Comparison of ENCODE assay signal across 14 cellular contexts in genomic region chr11:92087916-92088537, GRCh38.
A peak's percentile ranks its signal among the peaks of the same experiment; 100 is the strongest.
DNase-seq lines count a peak whose midpoint lies in the region; ATAC-seq and TF ChIP-seq lines count a peak whose summit lies in the region.
"Had no signal": no experiment of that assay in that cellular context is flagged by ENCODE, and none has a peak within 500 bp of the region (broad histone marks: within the 10 kb centered on the region; RNA-seq: fewer than 3 reads in every experiment).

No MANE protein-coding gene starts in this region.

- no peak overlapping the region for H3K4me3 Mint-ChIP-seq in GM23338
- H3K4me3 Mint-ChIP-seq in nephron = no peak overlapping the region
- H3K4me3 Mint-ChIP-seq: CD14-positive monocyte; CD8-positive, alpha-beta T cell; H9; IgD-negative memory B cell had no signal

- H2AFZ ChIP-seq in GM23338 = peak overlapping the region; percentile 34; the same call in 1 of the 2 replicates
- H2AFZ ChIP-seq: GM23248 had no signal

- DNase-seq in GM23338 (ENCODE audit: low spot score) = no peak
- no peak for DNase-seq in DMS153 (lab: John Stamatoyannopoulos, UW)
- DNase-seq in NCI-H2081 treated with DMSO at 0.1 percent for 48 hours (lab: John Stamatoyannopoulos, UW) = no peak
- DNase-seq: CD8-positive, alpha-beta T cell; COR-L47; GF-D8; GM23248; H9 had no signal

- no peaks in the 10 kb centered on the region for H3K9me2 ChIP-seq in GM23338 (ENCODE audit: insufficient read depth)

- H3K36me3 Mint-ChIP-seq in GM23338 (ENCODE audit: low read depth) (peaks cover 2% of the 10 kb centered on the region; the same call in 1 of the 3 replicates), nephron (ENCODE audit: low read depth) (no peaks in the 10 kb centered on the region)
- H3K36me3 Mint-ChIP-seq: CD14-positive monocyte; CD8-positive, alpha-beta T cell had no signal

- no peaks in the 10 kb centered on the region for H3F3A ChIP-seq in GM23338 (replicated peaks; ENCODE audit: low read depth)

- H3K27me3 Mint-ChIP-seq in GM23338 (ENCODE audit: insufficient read depth, low read depth, poor library complexity) = no peaks in the 10 kb centered on the region
- H3K27me3 Mint-ChIP-seq in nephron (ENCODE audit: low read depth) = no peaks in the 10 kb centered on the region
- H3K27me3 Mint-ChIP-seq: IgD-negative memory B cell had no signal

- no peak for ATAC-seq in GM23338
- no peak for ATAC-seq in HG02840 (IDR thresholded peaks at IDR 0.05; ENCODE audit: low FRiP score, unreplicated experiment)
- no peak for ATAC-seq in GM18520 (IDR thresholded peaks at IDR 0.05; ENCODE audit: unreplicated experiment)
- ATAC-seq: CD8-positive, alpha-beta T cell had no signal

- H3K36me3 ChIP-seq in GM23338 (ENCODE audit: insufficient read depth) = no peaks in the 10 kb centered on the region

- H3K27ac Mint-ChIP-seq in GM23338 (no peak overlapping the region), nephron (peak overlapping the region in 2 of 3 experiments; percentile 13 to 57)
- H3K27ac Mint-ChIP-seq: CD8-positive, alpha-beta T cell; H9; IgD-negative memory B cell had no signal

- H3K27ac ChIP-seq in GM23338 (ENCODE audit: low read depth) (no peak overlapping the region), cingulate gyrus (ENCODE audit: low read depth, low read length) (peak overlapping the region; percentile 39)
- H3K27ac ChIP-seq: GM23248 had no signal

- no peaks in the 10 kb centered on the region for H3K4me1 ChIP-seq in GM23338 (ENCODE audit: insufficient read depth)

- no peak overlapping the region for H3K4me3 ChIP-seq in GM23338
- H3K4me3 ChIP-seq: GM23248 had no signal

- H3K4me2 ChIP-seq in GM23338 = no peak overlapping the region

- TF ChIP-seq CTCF in GM23338 (conservative IDR thresholded peaks at IDR 0.05; ENCODE audit: low read depth in 2 of 2) (no peak), nephron (IDR thresholded peaks at IDR 0.05; ENCODE audit: unreplicated experiment in 3 of 3) (no peak)

- no peaks in the 10 kb centered on the region for H4K20me1 ChIP-seq in GM23338 (replicated peaks; ENCODE audit: insufficient read depth)

- no peaks in the 10 kb centered on the region for H3K79me2 ChIP-seq in GM23338 (replicated peaks; ENCODE audit: insufficient read depth)

- H3K9me3 Mint-ChIP-seq in GM23338 (peaks cover 5% of the 10 kb centered on the region; the same call in 2 of the 3 replicates), nephron (peaks cover 4% of the 10 kb centered on the region)

- H3K27me3 ChIP-seq in GM23338 (ENCODE audit: insufficient read depth) = no peaks in the 10 kb centered on the region

- H3K4me1 Mint-ChIP-seq in GM23338 = no peaks in the 10 kb centered on the region
- H3K4me1 Mint-ChIP-seq in nephron = peaks cover 6% of the 10 kb centered on the region
- H3K4me1 Mint-ChIP-seq: CD14-positive monocyte, H9 had no signal

TF ChIP-seq in GM23338, 12 proteins besides CTCF, POLR2A, EP300 and RAD21 (continues in another document):
- TF ChIP-seq ZNF331 (CRISPR knock-in tag; IDR thresholded peaks at IDR 0.05; ENCODE audit: low read depth) (no peak), REST (IDR thresholded peaks at IDR 0.05; ENCODE audit: unreplicated experiment) (no peak), ZNF114 (CRISPR knock-in tag; IDR thresholded peaks at IDR 0.05) (no peak), POLR2AphosphoS5 (IDR thresholded peaks at IDR 0.05; ENCODE audit: low read depth) (no peak), JUNB (IDR thresholded peaks at IDR 0.05; ENCODE audit: unreplicated experiment) (no peak), EZH2phosphoT487 (IDR thresholded peaks at IDR 0.05; ENCODE audit: unreplicated experiment) (no peak)
- TF ChIP-seq, protein P1, sequence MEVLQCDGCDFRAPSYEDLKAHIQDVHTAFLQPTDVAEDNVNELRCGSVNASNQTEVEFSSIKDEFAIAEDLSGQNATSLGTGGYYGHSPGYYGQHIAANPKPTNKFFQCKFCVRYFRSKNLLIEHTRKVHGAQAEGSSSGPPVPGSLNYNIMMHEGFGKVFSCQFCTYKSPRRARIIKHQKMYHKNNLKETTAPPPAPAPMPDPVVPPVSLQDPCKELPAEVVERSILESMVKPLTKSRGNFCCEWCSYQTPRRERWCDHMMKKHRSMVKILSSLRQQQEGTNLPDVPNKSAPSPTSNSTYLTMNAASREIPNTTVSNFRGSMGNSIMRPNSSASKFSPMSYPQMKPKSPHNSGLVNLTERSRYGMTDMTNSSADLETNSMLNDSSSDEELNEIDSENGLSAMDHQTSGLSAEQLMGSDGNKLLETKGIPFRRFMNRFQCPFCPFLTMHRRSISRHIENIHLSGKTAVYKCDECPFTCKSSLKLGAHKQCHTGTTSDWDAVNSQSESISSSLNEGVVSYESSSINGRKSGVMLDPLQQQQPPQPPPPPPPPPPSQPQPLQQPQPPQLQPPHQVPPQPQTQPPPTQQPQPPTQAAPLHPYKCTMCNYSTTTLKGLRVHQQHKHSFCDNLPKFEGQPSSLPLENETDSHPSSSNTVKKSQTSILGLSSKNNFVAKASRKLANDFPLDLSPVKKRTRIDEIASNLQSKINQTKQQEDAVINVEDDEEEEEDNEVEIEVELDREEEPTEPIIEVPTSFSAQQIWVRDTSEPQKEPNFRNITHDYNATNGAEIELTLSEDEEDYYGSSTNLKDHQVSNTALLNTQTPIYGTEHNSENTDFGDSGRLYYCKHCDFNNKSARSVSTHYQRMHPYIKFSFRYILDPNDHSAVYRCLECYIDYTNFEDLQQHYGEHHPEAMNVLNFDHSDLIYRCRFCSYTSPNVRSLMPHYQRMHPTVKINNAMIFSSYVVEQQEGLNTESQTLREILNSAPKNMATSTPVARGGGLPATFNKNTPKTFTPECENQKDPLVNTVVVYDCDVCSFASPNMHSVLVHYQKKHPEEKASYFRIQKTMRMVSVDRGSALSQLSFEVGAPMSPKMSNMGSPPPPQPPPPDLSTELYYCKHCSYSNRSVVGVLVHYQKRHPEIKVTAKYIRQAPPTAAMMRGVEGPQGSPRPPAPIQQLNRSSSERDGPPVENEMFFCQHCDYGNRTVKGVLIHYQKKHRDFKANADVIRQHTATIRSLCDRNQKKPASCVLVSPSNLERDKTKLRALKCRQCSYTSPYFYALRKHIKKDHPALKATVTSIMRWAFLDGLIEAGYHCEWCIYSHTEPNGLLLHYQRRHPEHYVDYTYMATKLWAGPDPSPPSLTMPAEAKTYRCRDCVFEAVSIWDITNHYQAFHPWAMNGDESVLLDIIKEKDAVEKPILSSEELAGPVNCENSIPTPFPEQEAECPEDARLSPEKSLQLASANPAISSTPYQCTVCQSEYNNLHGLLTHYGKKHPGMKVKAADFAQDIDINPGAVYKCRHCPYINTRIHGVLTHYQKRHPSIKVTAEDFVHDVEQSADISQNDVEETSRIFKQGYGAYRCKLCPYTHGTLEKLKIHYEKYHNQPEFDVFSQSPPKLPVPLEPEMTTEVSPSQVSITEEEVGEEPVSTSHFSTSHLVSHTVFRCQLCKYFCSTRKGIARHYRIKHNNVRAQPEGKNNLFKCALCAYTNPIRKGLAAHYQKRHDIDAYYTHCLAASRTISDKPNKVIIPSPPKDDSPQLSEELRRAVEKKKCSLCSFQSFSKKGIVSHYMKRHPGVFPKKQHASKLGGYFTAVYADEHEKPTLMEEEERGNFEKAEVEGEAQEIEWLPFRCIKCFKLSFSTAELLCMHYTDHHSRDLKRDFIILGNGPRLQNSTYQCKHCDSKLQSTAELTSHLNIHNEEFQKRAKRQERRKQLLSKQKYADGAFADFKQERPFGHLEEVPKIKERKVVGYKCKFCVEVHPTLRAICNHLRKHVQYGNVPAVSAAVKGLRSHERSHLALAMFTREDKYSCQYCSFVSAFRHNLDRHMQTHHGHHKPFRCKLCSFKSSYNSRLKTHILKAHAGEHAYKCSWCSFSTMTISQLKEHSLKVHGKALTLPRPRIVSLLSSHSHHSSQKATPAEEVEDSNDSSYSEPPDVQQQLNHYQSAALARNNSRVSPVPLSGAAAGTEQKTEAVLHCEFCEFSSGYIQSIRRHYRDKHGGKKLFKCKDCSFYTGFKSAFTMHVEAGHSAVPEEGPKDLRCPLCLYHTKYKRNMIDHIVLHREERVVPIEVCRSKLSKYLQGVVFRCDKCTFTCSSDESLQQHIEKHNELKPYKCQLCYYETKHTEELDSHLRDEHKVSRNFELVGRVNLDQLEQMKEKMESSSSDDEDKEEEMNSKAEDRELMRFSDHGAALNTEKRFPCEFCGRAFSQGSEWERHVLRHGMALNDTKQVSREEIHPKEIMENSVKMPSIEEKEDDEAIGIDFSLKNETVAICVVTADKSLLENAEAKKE (CRISPR knock-in tag; IDR thresholded peaks at IDR 0.05) = no peak
- TF ChIP-seq, protein P2, sequence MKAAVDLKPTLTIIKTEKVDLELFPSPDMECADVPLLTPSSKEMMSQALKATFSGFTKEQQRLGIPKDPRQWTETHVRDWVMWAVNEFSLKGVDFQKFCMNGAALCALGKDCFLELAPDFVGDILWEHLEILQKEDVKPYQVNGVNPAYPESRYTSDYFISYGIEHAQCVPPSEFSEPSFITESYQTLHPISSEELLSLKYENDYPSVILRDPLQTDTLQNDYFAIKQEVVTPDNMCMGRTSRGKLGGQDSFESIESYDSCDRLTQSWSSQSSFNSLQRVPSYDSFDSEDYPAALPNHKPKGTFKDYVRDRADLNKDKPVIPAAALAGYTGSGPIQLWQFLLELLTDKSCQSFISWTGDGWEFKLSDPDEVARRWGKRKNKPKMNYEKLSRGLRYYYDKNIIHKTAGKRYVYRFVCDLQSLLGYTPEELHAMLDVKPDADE (IDR thresholded peaks at IDR 0.05) = no peak
